Comparison of ENCODE assay signal across 2 cellular contexts in genomic region chr3:8318002-8318649, GRCh38.
TF ChIP-seq lines count a peak whose summit lies in the region.

No MANE protein-coding gene starts in this region.

TF ChIP-seq in liver, 16 proteins besides CTCF, POLR2A, EP300 and RAD21:
- TF ChIP-seq, protein P1, sequence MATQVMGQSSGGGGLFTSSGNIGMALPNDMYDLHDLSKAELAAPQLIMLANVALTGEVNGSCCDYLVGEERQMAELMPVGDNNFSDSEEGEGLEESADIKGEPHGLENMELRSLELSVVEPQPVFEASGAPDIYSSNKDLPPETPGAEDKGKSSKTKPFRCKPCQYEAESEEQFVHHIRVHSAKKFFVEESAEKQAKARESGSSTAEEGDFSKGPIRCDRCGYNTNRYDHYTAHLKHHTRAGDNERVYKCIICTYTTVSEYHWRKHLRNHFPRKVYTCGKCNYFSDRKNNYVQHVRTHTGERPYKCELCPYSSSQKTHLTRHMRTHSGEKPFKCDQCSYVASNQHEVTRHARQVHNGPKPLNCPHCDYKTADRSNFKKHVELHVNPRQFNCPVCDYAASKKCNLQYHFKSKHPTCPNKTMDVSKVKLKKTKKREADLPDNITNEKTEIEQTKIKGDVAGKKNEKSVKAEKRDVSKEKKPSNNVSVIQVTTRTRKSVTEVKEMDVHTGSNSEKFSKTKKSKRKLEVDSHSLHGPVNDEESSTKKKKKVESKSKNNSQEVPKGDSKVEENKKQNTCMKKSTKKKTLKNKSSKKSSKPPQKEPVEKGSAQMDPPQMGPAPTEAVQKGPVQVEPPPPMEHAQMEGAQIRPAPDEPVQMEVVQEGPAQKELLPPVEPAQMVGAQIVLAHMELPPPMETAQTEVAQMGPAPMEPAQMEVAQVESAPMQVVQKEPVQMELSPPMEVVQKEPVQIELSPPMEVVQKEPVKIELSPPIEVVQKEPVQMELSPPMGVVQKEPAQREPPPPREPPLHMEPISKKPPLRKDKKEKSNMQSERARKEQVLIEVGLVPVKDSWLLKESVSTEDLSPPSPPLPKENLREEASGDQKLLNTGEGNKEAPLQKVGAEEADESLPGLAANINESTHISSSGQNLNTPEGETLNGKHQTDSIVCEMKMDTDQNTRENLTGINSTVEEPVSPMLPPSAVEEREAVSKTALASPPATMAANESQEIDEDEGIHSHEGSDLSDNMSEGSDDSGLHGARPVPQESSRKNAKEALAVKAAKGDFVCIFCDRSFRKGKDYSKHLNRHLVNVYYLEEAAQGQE (IDR thresholded peaks at IDR 0.05): peak; percentile 60
- TF ChIP-seq RXRA (IDR thresholded peaks at IDR 0.05): no peak
- no peak for TF ChIP-seq MAX (IDR thresholded peaks at IDR 0.05)

TF ChIP-seq in HepG2, 621 proteins besides CTCF, POLR2A, EP300 and RAD21 (continued from another document):
- TF ChIP-seq ZNF431 (CRISPR knock-in tag; IDR thresholded peaks at IDR 0.05; ENCODE audit: borderline replicate concordance, low read depth) (no peak), ZBTB3 (CRISPR knock-in tag; IDR thresholded peaks at IDR 0.05; ENCODE audit: borderline replicate concordance, low read depth) (no peak), GPN1 (CRISPR knock-in tag; IDR thresholded peaks at IDR 0.05; ENCODE audit: borderline replicate concordance) (no peak)
- TF ChIP-seq, protein P2, sequence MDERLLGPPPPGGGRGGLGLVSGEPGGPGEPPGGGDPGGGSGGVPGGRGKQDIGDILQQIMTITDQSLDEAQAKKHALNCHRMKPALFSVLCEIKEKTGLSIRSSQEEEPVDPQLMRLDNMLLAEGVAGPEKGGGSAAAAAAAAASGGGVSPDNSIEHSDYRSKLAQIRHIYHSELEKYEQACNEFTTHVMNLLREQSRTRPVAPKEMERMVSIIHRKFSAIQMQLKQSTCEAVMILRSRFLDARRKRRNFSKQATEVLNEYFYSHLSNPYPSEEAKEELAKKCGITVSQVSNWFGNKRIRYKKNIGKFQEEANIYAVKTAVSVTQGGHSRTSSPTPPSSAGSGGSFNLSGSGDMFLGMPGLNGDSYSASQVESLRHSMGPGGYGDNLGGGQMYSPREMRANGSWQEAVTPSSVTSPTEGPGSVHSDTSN (CRISPR knock-in tag; IDR thresholded peaks at IDR 0.05): no peak
TF ChIP-seq in HepG2: peak in this region for 0.
